ENCODE assay signal across 17 cellular contexts in the genomic region with DNA sequence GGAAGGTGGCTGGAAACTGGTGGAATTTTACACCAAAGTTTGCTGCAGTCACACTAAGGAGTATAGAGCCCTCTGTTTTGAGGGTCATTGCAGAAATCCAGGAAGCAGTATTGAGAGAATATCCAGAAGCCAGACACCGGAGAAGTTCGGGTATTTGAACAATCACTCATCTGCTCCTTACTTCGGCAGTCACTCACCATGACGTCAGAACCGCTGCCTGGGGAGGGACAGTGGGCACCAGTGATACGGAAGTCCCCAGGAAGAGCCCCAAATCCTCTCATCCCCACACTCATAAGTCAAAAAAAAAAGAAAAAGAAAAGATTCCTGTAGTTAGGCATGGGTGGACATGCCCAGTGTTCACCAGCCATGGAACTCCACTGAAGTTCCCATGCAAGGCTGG. TPM values are rescaled to one million over a fixed set of nuclear protein-coding genes. Genes with fewer than 3 reads are reported as not detected.
"Had no signal": no experiment of that assay in that cellular context is flagged by ENCODE, and none has a peak within 500 bp of the region (broad histone marks: within the 10 kb centered on the region; RNA-seq: fewer than 3 reads in every experiment).

No MANE protein-coding gene starts in this region.

- DNase-seq: activated CD4-positive, alpha-beta T cell treated with anti-CD3 and anti-CD28 coated beads, Interleukin-2, amount 50 U/mL, for 4 hours; activated naive CD4-positive, alpha-beta T cell; body of pancreas; caudate nucleus; gastrocnemius medialis; head of caudate nucleus; left lung; mammary epithelial cell; midbrain; sigmoid colon; spleen; stimulated activated CD4-positive, alpha-beta T cell treated with anti-CD3 and anti-CD28 coated beads, Interleukin-4, amount 100 ng/mL, for 4 hours; stimulated activated naive CD4-positive, alpha-beta T cell; T-helper 2 cell; thyroid gland had no signal

- H3K79me2 ChIP-seq: parathyroid adenoma had no signal

- ATAC-seq: body of pancreas, gastrocnemius medialis, left lung had no signal

- H3K27me3 ChIP-seq: body of pancreas, gastrocnemius medialis, left lung, sigmoid colon, spleen, thyroid gland had no signal

- H3K4me3 ChIP-seq: body of pancreas, gastrocnemius medialis, left lung, sigmoid colon, spleen, thyroid gland had no signal

- H3K9me3 ChIP-seq: body of pancreas, gastrocnemius medialis, left lung, sigmoid colon, spleen, thyroid gland had no signal

- H3K27ac ChIP-seq: body of pancreas, gastrocnemius medialis, left lung, parathyroid adenoma, sigmoid colon, thyroid gland had no signal

- H3K9ac ChIP-seq: parathyroid adenoma had no signal

- H2AFZ ChIP-seq: parathyroid adenoma had no signal

RNA-seq across cellular contexts. Expression of a gene that starts 4.0 kb away (rescaled TPM):
- total RNA-seq: kidney epithelial cell had no signal
